26 cellular contexts compared by ENCODE assay signal in the genomic region with DNA sequence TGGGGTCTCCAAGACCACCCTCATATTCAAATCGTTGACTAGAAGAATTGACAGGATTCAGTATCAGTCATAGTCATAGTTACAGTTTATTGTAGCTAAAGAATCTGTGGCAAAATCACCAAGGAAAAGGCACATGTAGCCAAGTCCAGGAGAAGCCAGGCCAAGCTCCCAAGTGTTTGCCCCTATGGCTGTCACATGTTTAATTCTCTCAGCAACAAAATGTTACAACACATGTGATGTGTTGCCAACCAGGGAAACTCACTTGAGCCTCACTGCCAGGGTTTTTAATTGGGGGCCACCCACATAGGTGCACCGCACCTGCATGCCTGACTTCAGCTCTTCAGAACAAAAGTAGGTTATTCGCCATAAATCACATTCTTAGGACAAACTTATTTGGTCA.
"Had no signal": no experiment of that assay in that cellular context is flagged by ENCODE, and none has a peak within 500 bp of the region (broad histone marks: within the 10 kb centered on the region; RNA-seq: fewer than 3 reads in every experiment).

No MANE protein-coding gene starts in this region.

- H3K9me3 ChIP-seq: body of pancreas, gastrocnemius medialis had no signal

- H3K36me3 ChIP-seq: gastrocnemius medialis, heart right ventricle, WERI-Rb-1 had no signal

- H3K27ac ChIP-seq: body of pancreas, epithelial cell of prostate, foreskin keratinocyte, gastrocnemius medialis, heart right ventricle, WERI-Rb-1 had no signal

- ATAC-seq: activated CD4-positive, CD25-positive, alpha-beta regulatory T cell treated with anti-CD3 and anti-CD28 coated beads, Interleukin-2, amount 50 U/mL, for 24 hours; activated CD8-positive, alpha-beta memory T cell treated with anti-CD3 and anti-CD28 coated beads, Interleukin-2, amount 10 ng/mL, durations not matched to agents 7 days and 5 days; activated CD8-positive, alpha-beta T cell treated with anti-CD3 and anti-CD28 coated beads, Interleukin-2, amount 10 ng/mL, durations not matched to agents 7 days and 5 days; activated naive CD4-positive, alpha-beta T cell treated with anti-CD3 and anti-CD28 coated beads, Interleukin-2, amount 50 U/mL, for 72 hours; activated T-cell treated with anti-CD3 and anti-CD28 coated beads, Interleukin-2, amount 50 U/mL, for 72 hours; body of pancreas; foreskin keratinocyte; gastrocnemius medialis; heart right ventricle; T-helper 17 cell had no signal

- H3K27me3 ChIP-seq: body of pancreas, foreskin keratinocyte, gastrocnemius medialis, heart right ventricle had no signal

- DNase-seq: activated B cell treated with CpG ODN at 0.5 μM for 24 hours; activated CD4-positive, alpha-beta memory T cell treated with anti-CD3 and anti-CD28 coated beads for 36 hours; activated CD4-positive, alpha-beta T cell treated with anti-CD3 and anti-CD28 coated beads for 48 hours; activated CD4-positive, alpha-beta T cell treated with anti-CD3 and anti-CD28 coated beads, Interleukin-2, amount 50 U/mL, for 1 hour; activated CD8-positive, alpha-beta memory T cell treated with anti-CD3 and anti-CD28 coated beads, Interleukin-2, amount 10 ng/mL, durations not matched to agents 7 days and 5 days; activated CD8-positive, alpha-beta memory T cell treated with anti-CD3 and anti-CD28 coated beads, Interleukin-2, amount 50 U/mL, for 4 hours; activated CD8-positive, alpha-beta T cell treated with anti-CD3 and anti-CD28 coated beads, Interleukin-2, amount 10 ng/mL, durations not matched to agents 7 days and 5 days; activated gamma-delta T cell; activated naive CD4-positive, alpha-beta T cell; activated naive CD4-positive, alpha-beta T cell treated with anti-CD3 and anti-CD28 coated beads, Interleukin-2, amount 10 ng/mL, durations not matched to agents 7 days and 5 days; activated naive CD8-positive, alpha-beta T cell treated with anti-CD3 and anti-CD28 coated beads, Interleukin-2, amount 10 ng/mL, durations not matched to agents 7 days and 5 days; activated T-cell treated with anti-CD3 and anti-CD28 coated beads, Interleukin-2, amount 50 U/mL, for 1 hour; activated T-cell treated with anti-CD3 and anti-CD28 coated beads, Interleukin-2, amount 50 U/mL, for 72 hours; body of pancreas; caudate nucleus; effector CD8-positive, alpha-beta T cell; foreskin keratinocyte; gastrocnemius medialis; heart right ventricle; T-helper 1 cell; T-helper 17 cell; T1000; WERI-Rb-1 had no signal

- H3K4me1 ChIP-seq: body of pancreas, foreskin keratinocyte, gastrocnemius medialis, heart right ventricle had no signal

- H3K4me3 ChIP-seq: body of pancreas, gastrocnemius medialis, heart right ventricle had no signal
